Comparison of ENCODE assay signal across 13 cellular contexts in the genomic region with DNA sequence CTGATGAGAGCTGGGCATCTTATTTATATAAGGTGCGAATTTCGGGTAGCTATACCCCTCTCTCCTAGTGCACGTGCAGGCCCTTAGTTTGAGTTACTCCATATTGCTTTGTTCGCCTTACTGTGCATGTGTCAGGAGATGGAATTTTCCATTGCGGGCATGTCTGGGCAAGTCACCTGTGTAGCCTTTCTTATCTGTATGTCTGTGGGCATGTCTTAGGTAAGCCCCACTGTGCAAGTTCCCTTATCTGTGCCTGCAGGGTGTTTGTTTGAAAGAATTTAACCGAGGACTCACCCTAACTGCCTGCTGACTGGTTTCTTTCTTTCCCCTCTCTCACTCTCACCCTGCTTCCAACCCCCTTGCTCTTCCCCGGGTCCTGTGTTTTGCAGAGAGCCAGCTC.
DNase-seq lines count a peak whose midpoint lies in the region; ATAC-seq, FAIRE-seq and TF ChIP-seq lines count a peak whose summit lies in the region.
"Had no signal": no experiment of that assay in that cellular context is flagged by ENCODE, and none has a peak within 500 bp of the region (broad histone marks: within the 10 kb centered on the region; RNA-seq: fewer than 3 reads in every experiment).

No MANE protein-coding gene starts in this region.

- H3K27me3 ChIP-seq in bronchial epithelial cell (ENCODE audit: control insufficient read depth, insufficient read depth, low read length) (no peaks in the 10 kb centered on the region), neuronal stem cell (ENCODE audit: control insufficient read depth in 3 of 3, insufficient read depth in 3 of 3, low read depth in 1 of 3, low read length in 3 of 3) (no peaks in the 10 kb centered on the region)
- H3K27me3 ChIP-seq: uterus had no signal

- POLR2A ChIA-PET in activated CD4-positive, alpha-beta T cell treated with anti-CD3 and anti-CD28 coated beads for 36 hours (lab: Charles Lee) = no interaction called here

- ATAC-seq in activated CD4-positive, alpha-beta T cell treated with anti-CD3 and anti-CD28 coated beads for 36 hours = no peak
- ATAC-seq in HG02938 (IDR thresholded peaks at IDR 0.05; ENCODE audit: unreplicated experiment) (no peak), HG02623 (IDR thresholded peaks at IDR 0.05; ENCODE audit: unreplicated experiment) (no peak)

- H2BK120ac ChIP-seq in neuronal stem cell (ENCODE audit: low read depth, low read length) = no peak overlapping the region

- H3K4me3 ChIP-seq in bronchial epithelial cell (ENCODE audit: low read depth, low read length) = no peak overlapping the region
- H3K4me3 ChIP-seq in neuronal stem cell (ENCODE audit: low read length in 2 of 2) = no peak overlapping the region
- H3K4me3 ChIP-seq: uterus had no signal

- no peak overlapping the region for H3K23ac ChIP-seq in neuronal stem cell (ENCODE audit: low read depth, low read length, poor library complexity)

- peak overlapping the region; percentile 31 for H3K27ac ChIP-seq in neuronal stem cell (replicated peaks; ENCODE audit: low read length)
- H3K27ac ChIP-seq: uterus had no signal

- no peak overlapping the region for H2AK5ac ChIP-seq in neuronal stem cell (ENCODE audit: low read depth, low read length)

- no peak for DNase-seq in activated CD4-positive, alpha-beta T cell treated with anti-CD3 and anti-CD28 coated beads for 36 hours
- no peak for DNase-seq in activated CD4-positive, alpha-beta T cell treated with anti-CD3 and anti-CD28 coated beads for 1 hour
- peak; percentile 75 to 84 for DNase-seq in NCI-H526 (lab: John Stamatoyannopoulos, UW)
- DNase-seq in bronchial epithelial cell (ENCODE audit: low read depth) = peak; percentile 96
- DNase-seq in neuronal stem cell (ENCODE audit: low spot score) = no peak
- no peak for DNase-seq in NCI-H2196 (lab: John Stamatoyannopoulos, UW; ENCODE audit: unreplicated experiment)
- DNase-seq: activated naive CD8-positive, alpha-beta T cell treated with anti-CD3 and anti-CD28 coated beads for 36 hours; immature natural killer cell; NCI-H2227 treated with DMSO at 0.1 percent for 48 hours; stimulated activated CD4-positive, alpha-beta T cell treated with anti-CD3 and anti-CD28 coated beads, Interleukin-2, amount 100 ng/mL, for 24 hours; uterus had no signal

- intact Hi-C loops in activated CD4-positive, alpha-beta T cell treated with anti-CD3 and anti-CD28 coated beads for 36 hours (cut with DNase I, micrococcal nuclease) = no loop called here

- H3K9me3 ChIP-seq in neuronal stem cell (replicated peaks in 1 of 2; ENCODE audit: control insufficient read depth in 2 of 2, insufficient read depth in 1 of 2, low read depth in 1 of 2, low read length in 2 of 2) = no peaks in the 10 kb centered on the region
- H3K9me3 ChIP-seq: uterus had no signal

- no peak overlapping the region for H2BK15ac ChIP-seq in neuronal stem cell (ENCODE audit: low read length)

- H2BK12ac ChIP-seq in neuronal stem cell (ENCODE audit: low read length) = no peak overlapping the region

- no peak overlapping the region for H4K8ac ChIP-seq in neuronal stem cell (ENCODE audit: low read depth, low read length)

- no peaks in the 10 kb centered on the region for H3K9me3 Mint-ChIP-seq in activated CD4-positive, alpha-beta T cell treated with anti-CD3 and anti-CD28 coated beads for 36 hours (ENCODE audit: low read depth)
- H3K9me3 Mint-ChIP-seq: activated naive CD8-positive, alpha-beta T cell treated with anti-CD3 and anti-CD28 coated beads for 36 hours had no signal

- H3K4me2 ChIP-seq in neuronal stem cell (ENCODE audit: insufficient read depth, low read length, poor library complexity, severe bottlenecking) = no peak overlapping the region

- no peak overlapping the region for H3K4ac ChIP-seq in neuronal stem cell (ENCODE audit: low read length)

- no peaks in the 10 kb centered on the region for H3K79me1 ChIP-seq in neuronal stem cell (ENCODE audit: low read depth, low read length)

- no peaks in the 10 kb centered on the region for H3K36me3 Mint-ChIP-seq in activated CD4-positive, alpha-beta T cell treated with anti-CD3 and anti-CD28 coated beads for 36 hours (ENCODE audit: low read depth)
- H3K36me3 Mint-ChIP-seq: activated naive CD8-positive, alpha-beta T cell treated with anti-CD3 and anti-CD28 coated beads for 36 hours had no signal

- peaks cover 6% of the 10 kb centered on the region for H3K4me1 Mint-ChIP-seq in activated CD4-positive, alpha-beta T cell treated with anti-CD3 and anti-CD28 coated beads for 36 hours
- H3K4me1 Mint-ChIP-seq: immature natural killer cell had no signal

- peak overlapping the region; percentile 70 for H2AFZ ChIP-seq in neuronal stem cell (ENCODE audit: low read length)

- H3K36me3 ChIP-seq in bronchial epithelial cell (ENCODE audit: control insufficient read depth, insufficient read depth, low read length) (no peaks in the 10 kb centered on the region), neuronal stem cell (replicated peaks in 1 of 2; ENCODE audit: control insufficient read depth in 2 of 2, insufficient read depth in 2 of 2, low read length in 2 of 2) (no peaks in the 10 kb centered on the region)
- H3K36me3 ChIP-seq: uterus had no signal

- H3K18ac ChIP-seq in neuronal stem cell (ENCODE audit: low read length) = no peak overlapping the region

- H3K27me3 Mint-ChIP-seq in activated CD4-positive, alpha-beta T cell treated with anti-CD3 and anti-CD28 coated beads for 36 hours = peaks cover 11% of the 10 kb centered on the region

- H3K14ac ChIP-seq in neuronal stem cell (ENCODE audit: low read length) = no peak overlapping the region

- CTCF ChIA-PET in activated CD4-positive, alpha-beta T cell treated with anti-CD3 and anti-CD28 coated beads for 36 hours (lab: Charles Lee) = no interaction called here

- no peak for FAIRE-seq in bronchial epithelial cell (lab: Jason Lieb, UNC)

- no peak overlapping the region for H3K9ac ChIP-seq in neuronal stem cell (ENCODE audit: low read depth, low read length, poor library complexity)

- no peak overlapping the region for H4K91ac ChIP-seq in neuronal stem cell (ENCODE audit: low read depth, low read length, poor library complexity)

- no peak overlapping the region for H2BK5ac ChIP-seq in neuronal stem cell (ENCODE audit: low read length)

- H3K4me3 Mint-ChIP-seq in activated CD4-positive, alpha-beta T cell treated with anti-CD3 and anti-CD28 coated beads for 36 hours = no peak overlapping the region
- H3K4me3 Mint-ChIP-seq: activated naive CD8-positive, alpha-beta T cell treated with anti-CD3 and anti-CD28 coated beads for 36 hours; immature natural killer cell had no signal

- peaks cover 2 to 6% of the 10 kb centered on the region in 2 donors for H3K4me1 ChIP-seq in neuronal stem cell (ENCODE audit: control insufficient read depth in 2 of 2, insufficient read depth in 1 of 2, low read depth in 1 of 2, low read length in 2 of 2)
- H3K4me1 ChIP-seq: uterus had no signal

- no CpG with 5 or more reads among the region's 7 CpGs for WGBS in neuronal stem cell (ENCODE audit: extremely low coverage in 2 of 2, insufficient read length in 2 of 2, insufficient replicate concordance in 1 of 2), 2 donors

- no peak for TF ChIP-seq CTCF in bronchial epithelial cell (IDR thresholded peaks at IDR 0.05; ENCODE audit: insufficient read depth, low read length, severe bottlenecking)

- peak overlapping the region; percentile 61 for H3K27ac Mint-ChIP-seq in activated CD4-positive, alpha-beta T cell treated with anti-CD3 and anti-CD28 coated beads for 36 hours
- H3K27ac Mint-ChIP-seq: activated naive CD8-positive, alpha-beta T cell treated with anti-CD3 and anti-CD28 coated beads for 36 hours; immature natural killer cell had no signal

Comparison
In these comparisons a context has a peak if more than half of its experiments do, and no peak if none do; other contexts are left out.
1. DNase-seq: peak in NCI-H526 (2 of 2) and bronchial epithelial cell (single experiment); none in activated CD4-positive, alpha-beta T cell treated with anti-CD3 and anti-CD28 coated beads for 36 hours (single experiment), activated CD4-positive, alpha-beta T cell treated with anti-CD3 and anti-CD28 coated beads for 1 hour (single experiment), neuronal stem cell (single experiment) and NCI-H2196 (single experiment).